Comparison of ENCODE assay signal across 2 cellular contexts in genomic region chr10:6460861-6461409, GRCh38.
TF ChIP-seq lines count a peak whose summit lies in the region.

No MANE protein-coding gene starts in this region.

TF ChIP-seq in IMR-90, 13 proteins besides CTCF, POLR2A, EP300 and RAD21 (continued from another document):
- TF ChIP-seq CEBPB (IDR thresholded peaks at IDR 0.05; ENCODE audit: low read depth, low read length) (no peak), MAZ (IDR thresholded peaks at IDR 0.05; ENCODE audit: borderline replicate concordance, low read depth, low read length) (no peak), SMC3 (IDR thresholded peaks at IDR 0.05; ENCODE audit: low read depth, low read length) (no peak), MXI1 (IDR thresholded peaks at IDR 0.05; ENCODE audit: borderline replicate concordance, low read depth, low read length) (no peak), RCOR1 (IDR thresholded peaks at IDR 0.05; ENCODE audit: insufficient replicate concordance, low read length) (no peak)

TF ChIP-seq in GM12891, 5 proteins besides CTCF, POLR2A, EP300 and RAD21 (continued from another document):
- no peak for TF ChIP-seq TAF1 (IDR thresholded peaks at IDR 0.05; ENCODE audit: low read depth, low read length)
